23 cellular contexts compared by ENCODE assay signal in genomic region chr18:24185805-24186204, GRCh38. TPM values are rescaled to one million over a fixed set of nuclear protein-coding genes. Genes with fewer than 3 reads are reported as not detected.
"Had no signal": no experiment of that assay in that cellular context is flagged by ENCODE, and none has a peak within 500 bp of the region (broad histone marks: within the 10 kb centered on the region; RNA-seq: fewer than 3 reads in every experiment).

No MANE protein-coding gene starts in this region.

- H3K27me3 ChIP-seq: esophagus squamous epithelium, foreskin keratinocyte, right atrium auricular region, tibial nerve, uterus had no signal

- H3K4me3 ChIP-seq: esophagus squamous epithelium, prostate gland, right atrium auricular region, tibial nerve, uterus had no signal

- H3K36me3 ChIP-seq: prostate gland, right atrium auricular region, uterus had no signal

- H3K4me1 Mint-ChIP-seq: activated CD4-positive, alpha-beta memory T cell treated with anti-CD3 and anti-CD28 coated beads, Interleukin-2, amount 10 ng/mL, durations not matched to agents 7 days and 5 days; activated CD8-positive, alpha-beta memory T cell treated with anti-CD3 and anti-CD28 coated beads, Interleukin-2, amount 10 ng/mL, durations not matched to agents 7 days and 5 days; activated naive CD8-positive, alpha-beta T cell treated with anti-CD3 and anti-CD28 coated beads, Interleukin-2, amount 10 ng/mL, durations not matched to agents 7 days and 5 days; activated T-helper 17 cell treated with anti-CD3 and anti-CD28 coated beads, Interleukin-2, amount 50 U/mL, for 72 hours had no signal

- H3K4me1 ChIP-seq: esophagus squamous epithelium, prostate gland, uterus had no signal

- H3K9me3 Mint-ChIP-seq: activated B cell treated with CpG ODN at 0.5 μM for 24 hours; activated CD4-positive, alpha-beta memory T cell treated with anti-CD3 and anti-CD28 coated beads, Interleukin-2, amount 10 ng/mL, durations not matched to agents 7 days and 5 days; activated naive CD8-positive, alpha-beta T cell treated with anti-CD3 and anti-CD28 coated beads, Interleukin-2, amount 10 ng/mL, durations not matched to agents 7 days and 5 days; activated T-helper 17 cell treated with anti-CD3 and anti-CD28 coated beads, Interleukin-2, amount 50 U/mL, for 72 hours; effector memory CD8-positive, alpha-beta T cell; nephron progenitor cell; stimulated activated naive CD8-positive, alpha-beta T cell treated with anti-CD3 and anti-CD28 coated beads, Interleukin-15, Interleukin-2, amounts not matched to agents 100 ng/mL and 50 ng/mL, for 24 hours had no signal

- H3K4me3 Mint-ChIP-seq: activated B cell treated with CpG ODN at 0.5 μM for 24 hours; activated CD4-positive, alpha-beta memory T cell treated with anti-CD3 and anti-CD28 coated beads, Interleukin-2, amount 10 ng/mL, durations not matched to agents 7 days and 5 days; activated CD8-positive, alpha-beta memory T cell treated with anti-CD3 and anti-CD28 coated beads, Interleukin-2, amount 10 ng/mL, durations not matched to agents 7 days and 5 days; activated naive CD8-positive, alpha-beta T cell treated with anti-CD3 and anti-CD28 coated beads, Interleukin-2, amount 10 ng/mL, durations not matched to agents 7 days and 5 days; activated T-helper 17 cell treated with anti-CD3 and anti-CD28 coated beads, Interleukin-2, amount 50 U/mL, for 72 hours; effector memory CD8-positive, alpha-beta T cell; mesothelial cell of epicardium; nephron progenitor cell; stimulated activated naive CD8-positive, alpha-beta T cell treated with anti-CD3 and anti-CD28 coated beads, Interleukin-15, Interleukin-2, amounts not matched to agents 100 ng/mL and 50 ng/mL, for 24 hours had no signal

- H3K9me3 ChIP-seq: esophagus squamous epithelium, prostate gland, right atrium auricular region, tibial nerve, uterus had no signal

- H3K27ac ChIP-seq: esophagus squamous epithelium, foreskin keratinocyte, prostate gland, right atrium auricular region, tibial nerve, uterus had no signal

- H3K36me3 Mint-ChIP-seq: activated CD8-positive, alpha-beta memory T cell treated with anti-CD3 and anti-CD28 coated beads, Interleukin-2, amount 10 ng/mL, durations not matched to agents 7 days and 5 days; activated naive CD8-positive, alpha-beta T cell treated with anti-CD3 and anti-CD28 coated beads, Interleukin-2, amount 10 ng/mL, durations not matched to agents 7 days and 5 days had no signal

- H3K27ac Mint-ChIP-seq: activated B cell treated with CpG ODN at 0.5 μM for 24 hours; activated CD4-positive, alpha-beta memory T cell treated with anti-CD3 and anti-CD28 coated beads, Interleukin-2, amount 10 ng/mL, durations not matched to agents 7 days and 5 days; activated CD8-positive, alpha-beta memory T cell treated with anti-CD3 and anti-CD28 coated beads, Interleukin-2, amount 10 ng/mL, durations not matched to agents 7 days and 5 days; activated naive CD8-positive, alpha-beta T cell treated with anti-CD3 and anti-CD28 coated beads, Interleukin-2, amount 10 ng/mL, durations not matched to agents 7 days and 5 days; activated T-helper 17 cell treated with anti-CD3 and anti-CD28 coated beads, Interleukin-2, amount 50 U/mL, for 72 hours; effector memory CD8-positive, alpha-beta T cell; mesothelial cell of epicardium; nephron progenitor cell; stimulated activated naive CD8-positive, alpha-beta T cell treated with anti-CD3 and anti-CD28 coated beads, Interleukin-15, Interleukin-2, amounts not matched to agents 100 ng/mL and 50 ng/mL, for 24 hours had no signal

- DNase-seq: activated B cell treated with CpG ODN at 0.5 μM for 24 hours; activated CD4-positive, alpha-beta memory T cell treated with anti-CD3 and anti-CD28 coated beads, Interleukin-2, amount 10 ng/mL, durations not matched to agents 7 days and 5 days; activated CD4-positive, alpha-beta T cell treated with anti-CD3 and anti-CD28 coated beads for 48 hours; activated CD8-positive, alpha-beta memory T cell treated with anti-CD3 and anti-CD28 coated beads, Interleukin-2, amount 10 ng/mL, durations not matched to agents 7 days and 5 days; activated naive CD4-positive, alpha-beta T cell; activated naive CD8-positive, alpha-beta T cell treated with anti-CD3 and anti-CD28 coated beads, Interleukin-2, amount 10 ng/mL, durations not matched to agents 7 days and 5 days; aorta; effector memory CD8-positive, alpha-beta T cell; esophagus squamous epithelium; foreskin keratinocyte; glutamatergic neuron; hypothalamus; nephron progenitor cell; stimulated activated CD4-positive, alpha-beta T cell treated with anti-CD3 and anti-CD28 coated beads, Interleukin-15, amount 100 ng/mL, for 24 hours; stimulated activated CD4-positive, alpha-beta T cell treated with anti-CD3 and anti-CD28 coated beads, Interleukin-2, amount 100 ng/mL, for 48 hours; uterus had no signal

- ATAC-seq: activated CD8-positive, alpha-beta memory T cell treated with anti-CD3 and anti-CD28 coated beads, Interleukin-2, amount 10 ng/mL, durations not matched to agents 7 days and 5 days; activated T-helper 17 cell treated with anti-CD3 and anti-CD28 coated beads, Interleukin-2, amount 50 U/mL, for 72 hours; effector memory CD8-positive, alpha-beta T cell; foreskin keratinocyte; left lobe of liver had no signal

- H3K27me3 Mint-ChIP-seq: activated T-helper 17 cell treated with anti-CD3 and anti-CD28 coated beads, Interleukin-2, amount 50 U/mL, for 72 hours; stimulated activated naive CD8-positive, alpha-beta T cell treated with anti-CD3 and anti-CD28 coated beads, Interleukin-15, Interleukin-2, amounts not matched to agents 100 ng/mL and 50 ng/mL, for 24 hours had no signal

RNA-seq across cellular contexts. Expression of gene CABYR, which starts 46.9 kb away (rescaled TPM):
- total RNA-seq: left lobe of liver had no signal
